Comparison of ENCODE assay signal across 20 cellular contexts in genomic region chr12:121237415-121237814, GRCh38. TPM values are rescaled to one million over a fixed set of nuclear protein-coding genes. Genes with fewer than 3 reads are reported as not detected.
DNase-seq lines count a peak whose midpoint lies in the region; ATAC-seq and TF ChIP-seq lines count a peak whose summit lies in the region.
"Had no signal": no experiment of that assay in that cellular context is flagged by ENCODE, and none has a peak within 500 bp of the region (broad histone marks: within the 10 kb centered on the region; RNA-seq: fewer than 3 reads in every experiment).

No MANE protein-coding gene starts in this region.

- H3K36me3 Mint-ChIP-seq in CD8-positive, alpha-beta T cell = peaks cover 30% of the 10 kb centered on the region
- peaks cover 10% of the 10 kb centered on the region; the same call in 1 of the 2 replicates for H3K36me3 Mint-ChIP-seq in WTC11

- H3K27ac Mint-ChIP-seq in CD8-positive, alpha-beta T cell = peak overlapping the region; percentile 96
- peak overlapping the region; percentile 83; the same call in 1 of the 2 replicates for H3K27ac Mint-ChIP-seq in WTC11
- H3K27ac Mint-ChIP-seq: activated naive CD8-positive, alpha-beta T cell treated with anti-CD3 and anti-CD28 coated beads for 36 hours; activated T-cell treated with anti-CD3 and anti-CD28 coated beads, Interleukin-2, amount 50 U/mL, for 72 hours; dendritic cell treated with granulocyte-macrophage colony-stimulating factor and Interleukin-4, amounts not matched to agents 40 ng/mL and 50 ng/mL, for 4 days had no signal

- H3K4me1 Mint-ChIP-seq in CD8-positive, alpha-beta T cell (ENCODE audit: low read depth) = peaks cover 42% of the 10 kb centered on the region
- peaks cover 39% of the 10 kb centered on the region for H3K4me1 Mint-ChIP-seq in WTC11

- H3K9me3 ChIP-seq in CD8-positive, alpha-beta T cell (ENCODE audit: low read length) = no peaks in the 10 kb centered on the region
- no peaks in the 10 kb centered on the region for H3K9me3 ChIP-seq in right lobe of liver
- H3K9me3 ChIP-seq: testis had no signal

- no peaks in the 10 kb centered on the region for H3K27me3 ChIP-seq in CD8-positive, alpha-beta T cell (ENCODE audit: insufficient read depth, low read length)
- H3K27me3 ChIP-seq in right lobe of liver = no peaks in the 10 kb centered on the region
- H3K27me3 ChIP-seq: testis had no signal

- no peak overlapping the region for H3K4me3 Mint-ChIP-seq in CD8-positive, alpha-beta T cell
- H3K4me3 Mint-ChIP-seq in WTC11 = no peak overlapping the region
- H3K4me3 Mint-ChIP-seq: activated T-cell treated with anti-CD3 and anti-CD28 coated beads, Interleukin-2, amount 50 U/mL, for 72 hours; dendritic cell treated with granulocyte-macrophage colony-stimulating factor and Interleukin-4, amounts not matched to agents 40 ng/mL and 50 ng/mL, for 4 days had no signal

- no peaks in the 10 kb centered on the region for H3K27me3 Mint-ChIP-seq in CD8-positive, alpha-beta T cell (ENCODE audit: low read depth)
- no peaks in the 10 kb centered on the region for H3K27me3 Mint-ChIP-seq in WTC11 (ENCODE audit: low read depth)
- H3K27me3 Mint-ChIP-seq: activated naive CD8-positive, alpha-beta T cell treated with anti-CD3 and anti-CD28 coated beads for 36 hours; dendritic cell treated with granulocyte-macrophage colony-stimulating factor and Interleukin-4, amounts not matched to agents 40 ng/mL and 50 ng/mL, for 4 days; progenitor cell of endocrine pancreas had no signal

- TF ChIP-seq POLR2A in right lobe of liver (IDR thresholded peaks at IDR 0.05) = no peak

- 37% methylated on average over 8 of the region's 8 CpGs for WGBS in right lobe of liver (ENCODE audit: insufficient coverage, low coverage, low lambda C conversion rate, missing lambda C conversion rate)

- H3K36me3 ChIP-seq in CD8-positive, alpha-beta T cell (ENCODE audit: insufficient read depth, low read length) = peaks cover 11% of the 10 kb centered on the region
- H3K36me3 ChIP-seq in right lobe of liver = peaks cover 0 to 6% (median 3%) of the 10 kb centered on the region in 4 donors

- H3K27ac ChIP-seq in 22Rv1 = peak overlapping the region; percentile 30
- no peak overlapping the region for H3K27ac ChIP-seq in CD8-positive, alpha-beta T cell (ENCODE audit: low read depth, low read length)
- H3K27ac ChIP-seq in right lobe of liver = peak overlapping the region in 1 of 3 donors; percentile 68
- H3K27ac ChIP-seq: testis had no signal

- no peak for TF ChIP-seq CTCF in 22Rv1 (IDR thresholded peaks at IDR 0.05)
- TF ChIP-seq CTCF in CD8-positive, alpha-beta T cell (IDR thresholded peaks at IDR 0.05) = no peak
- TF ChIP-seq CTCF in WTC11 (IDR thresholded peaks at IDR 0.05) = no peak
- TF ChIP-seq CTCF in right lobe of liver (IDR thresholded peaks at IDR 0.05) = no peak

- POLR2A ChIA-PET in CD8-positive, alpha-beta T cell (lab: Charles Lee) = interaction anchor here (0.8 to 1.0 kb wide), 2 partner anchors 13 to 21 kb away, joined by 3 read pairs; no protein-coding TSS in a partner anchor
- POLR2A ChIA-PET in WTC11 (lab: Charles Lee) = no interaction called here

- peaks cover 40% of the 10 kb centered on the region for H3K4me1 ChIP-seq in CD8-positive, alpha-beta T cell (ENCODE audit: insufficient read depth, low read length)
- peaks cover 0 to 30% (median 4%) of the 10 kb centered on the region in 4 donors for H3K4me1 ChIP-seq in right lobe of liver

- no peak for ATAC-seq in CD8-positive, alpha-beta T cell
- no peak for ATAC-seq in WTC11
- ATAC-seq in right lobe of liver = peak; percentile 72 to 83 (median 77)
- ATAC-seq in GM21515 (IDR thresholded peaks at IDR 0.05; ENCODE audit: unreplicated experiment) = no peak
- ATAC-seq: activated T-cell treated with anti-CD3 and anti-CD28 coated beads, Interleukin-2, amount 50 U/mL, for 72 hours; GM12878 had no signal

- no peaks in the 10 kb centered on the region for H3K9me3 Mint-ChIP-seq in CD8-positive, alpha-beta T cell
- H3K9me3 Mint-ChIP-seq in WTC11 = no peaks in the 10 kb centered on the region
- H3K9me3 Mint-ChIP-seq: activated naive CD8-positive, alpha-beta T cell treated with anti-CD3 and anti-CD28 coated beads for 36 hours; activated T-cell treated with anti-CD3 and anti-CD28 coated beads, Interleukin-2, amount 50 U/mL, for 72 hours; dendritic cell treated with granulocyte-macrophage colony-stimulating factor and Interleukin-4, amounts not matched to agents 40 ng/mL and 50 ng/mL, for 4 days had no signal

- intact Hi-C loops in CD8-positive, alpha-beta T cell (cut with DNase I, micrococcal nuclease) = no loop called here
- intact Hi-C loops in right lobe of liver (cut with DNase I) = no loop called here

- H3K4me3 ChIP-seq in CD8-positive, alpha-beta T cell (ENCODE audit: low read depth, low read length) = no peak overlapping the region
- H3K4me3 ChIP-seq in right lobe of liver = no peak overlapping the region
- H3K4me3 ChIP-seq: GM12878, smooth muscle cell, testis had no signal

- CTCF ChIA-PET in CD8-positive, alpha-beta T cell (lab: Charles Lee) = interaction anchor here (3.6 kb wide), 1 partner anchor 14 kb away, joined by 10 read pairs; no protein-coding TSS in a partner anchor
- CTCF ChIA-PET in WTC11 (lab: Charles Lee) = interaction anchor here (1.1 to 2.0 kb wide), 3 partner anchors 10 to 206 kb away, joined by 3 to 6 read pairs (median 3); no protein-coding TSS in a partner anchor

- DNase-seq in CD8-positive, alpha-beta T cell = no peak
- no peak for DNase-seq in WTC11 (ENCODE audit: low spot score)
- DNase-seq in right lobe of liver = peak in 1 of 3 donors; percentile 74
- DNase-seq in stimulated activated CD4-positive, alpha-beta T cell treated with anti-CD3 and anti-CD28 coated beads, Interleukin-4, amount 100 ng/mL, for 4 hours = no peak
- DNase-seq in NCI-H510A (lab: John Stamatoyannopoulos, UW) = no peak
- DNase-seq in NCI-H1930 (lab: John Stamatoyannopoulos, UW) = no peak
- DNase-seq: activated naive CD8-positive, alpha-beta T cell treated with anti-CD3 and anti-CD28 coated beads for 36 hours; activated T-cell treated with anti-CD3 and anti-CD28 coated beads, Interleukin-2, amount 50 U/mL, for 72 hours; GF-D8; Karpas-422; NCI-H1417; NCI-H2227 treated with DMSO at 0.1 percent for 48 hours; NK-92 treated with Interleukin-12 subunit alpha and Interleukin-12 subunit beta, amount 100 ng/mL, for 24 hours; testis had no signal

TF ChIP-seq in WTC11, 78 proteins besides CTCF, POLR2A, EP300 and RAD21:
- TF ChIP-seq ZNF512 (CRISPR knock-in tag; IDR thresholded peaks at IDR 0.05; ENCODE audit: borderline replicate concordance) = no peak
- no peak for TF ChIP-seq ZNF423 (CRISPR knock-in tag; IDR thresholded peaks at IDR 0.05)
- 0 out of 2 replicates have a peak, but pooled peaks have one; percentile 43 for TF ChIP-seq ZNF121 (CRISPR knock-in tag; IDR thresholded peaks at IDR 0.05)
- no peak for TF ChIP-seq NR3C1 (CRISPR knock-in tag; conservative IDR thresholded peaks at IDR 0.05; ENCODE audit: low read depth)
TF ChIP-seq in WTC11: peak in this region for 1.

RNA-seq across cellular contexts. Expression of gene P2RX4, which starts 27.5 kb away (rescaled TPM):
- 10 to 100 TPM; 27.5 to 29.8 TPM for total RNA-seq in CD8-positive, alpha-beta T cell
- 13.9 to 14.6 TPM (median 14.3 TPM) in 3 replicates for total RNA-seq in WTC11 (2021)
- total RNA-seq in right lobe of liver = 10 to 100 TPM; 11.5 to 79.7 (median 21.9) TPM

RNA-seq across cellular contexts. Expression of gene CAMKK2, which starts 59.1 kb away (rescaled TPM):
- total RNA-seq in CD8-positive, alpha-beta T cell = 1 to 10 TPM; 3.6 to 4.1 TPM
- 32.6 to 36.5 TPM (median 33.4 TPM) in 3 replicates for total RNA-seq in WTC11 (2021)
- total RNA-seq in right lobe of liver = 10 to 100 TPM; 20.6 to 31.8 (median 24.1) TPM

Comparison
In these comparisons a context has a peak if more than half of its experiments do, and no peak if none do; other contexts are left out.
1. ATAC-seq: peak in right lobe of liver (4 of 4); none in CD8-positive, alpha-beta T cell (single experiment), WTC11 (single experiment) and GM21515 (single experiment).